In the genomic region with DNA sequence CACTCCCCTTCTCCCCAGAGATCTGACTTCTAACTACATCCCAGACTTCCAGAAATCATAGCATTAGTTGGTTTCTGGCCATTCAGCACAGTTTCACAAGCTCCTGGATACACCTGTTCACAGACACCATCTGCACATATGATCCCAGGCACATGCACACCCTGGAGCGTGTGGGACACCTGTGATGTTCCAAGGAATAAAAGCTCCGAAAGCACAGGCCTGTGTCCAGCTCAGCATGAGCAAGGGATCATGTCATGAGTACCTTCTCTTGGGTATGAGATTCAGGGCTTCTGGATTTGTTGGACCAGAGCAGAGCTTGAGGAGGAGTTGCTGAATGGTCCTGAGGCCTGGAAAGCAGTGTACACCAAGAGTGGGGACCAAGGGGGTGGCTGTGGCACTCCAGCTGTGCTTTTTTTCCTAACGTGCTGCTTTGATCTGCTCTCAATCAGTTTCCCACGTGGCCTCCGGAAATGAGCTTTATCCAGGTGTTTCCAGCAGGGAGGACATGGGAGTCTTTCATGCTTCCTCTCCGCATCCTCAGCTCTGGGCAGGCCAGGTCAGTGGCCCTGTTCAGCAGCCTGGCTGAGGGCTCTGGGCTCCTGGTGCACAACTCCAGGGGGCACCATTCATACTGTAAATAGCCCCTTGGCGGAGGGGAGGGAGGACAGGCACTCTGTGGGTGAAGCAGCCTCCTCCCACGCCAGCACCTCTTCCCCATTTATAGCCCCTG, we compare ENCODE assay signal across 12 cellular contexts. TPM values are rescaled to one million over a fixed set of nuclear protein-coding genes. Genes with fewer than 3 reads are reported as not detected.
DNase-seq lines count a peak whose midpoint lies in the region; ATAC-seq and TF ChIP-seq lines count a peak whose summit lies in the region.
"Had no signal": no experiment of that assay in that cellular context is flagged by ENCODE, and none has a peak within 500 bp of the region (broad histone marks: within the 10 kb centered on the region; RNA-seq: fewer than 3 reads in every experiment).

No MANE protein-coding gene starts in this region.

- H3K27me3 Mint-ChIP-seq in immature natural killer cell (ENCODE audit: low read depth in 3 of 3), result peaks cover 4 to 26% (median 23%) of the 10 kb centered on the region in 3 donors
- H3K27me3 Mint-ChIP-seq in CD4-positive, alpha-beta T cell, result peaks cover 57% of the 10 kb centered on the region

- H3K4me1 Mint-ChIP-seq in immature natural killer cell, result peaks cover 47 to 57% of the 10 kb centered on the region in 2 donors
- H3K4me1 Mint-ChIP-seq in CD4-positive, alpha-beta T cell (ENCODE audit: low read depth), result peaks cover 16% of the 10 kb centered on the region

- H3K36me3 ChIP-seq in WERI-Rb-1, result no peaks in the 10 kb centered on the region
- H3K36me3 ChIP-seq in gastrocnemius medialis, result no peaks in the 10 kb centered on the region

- ATAC-seq in gastrocnemius medialis, result peak; percentile 3 to 21
- ATAC-seq in CD4-positive, alpha-beta T cell (ENCODE audit: poor library complexity), result no peak
- ATAC-seq: activated CD8-positive, alpha-beta memory T cell treated with anti-CD3 and anti-CD28 coated beads, Interleukin-2, amount 10 ng/mL, durations not matched to agents 7 days and 5 days had no signal

- POLR2A ChIA-PET in CD4-positive, alpha-beta T cell (lab: Charles Lee), result interaction anchor here (0.6 kb wide), 1 partner anchor 1616 kb away, joined by 3 read pairs; a partner anchor contains a TSS

- H3K4me3 Mint-ChIP-seq in immature natural killer cell, result peak overlapping the region; percentile 9 to 71 (median 52)
- H3K4me3 Mint-ChIP-seq in CD4-positive, alpha-beta T cell, result no peak overlapping the region
- H3K4me3 Mint-ChIP-seq: activated CD8-positive, alpha-beta memory T cell treated with anti-CD3 and anti-CD28 coated beads, Interleukin-2, amount 10 ng/mL, durations not matched to agents 7 days and 5 days had no signal

- H3K9me3 ChIP-seq in WERI-Rb-1 (ENCODE audit: severe bottlenecking) (no peaks in the 10 kb centered on the region), gastrocnemius medialis (no peaks in the 10 kb centered on the region)
- H3K9me3 ChIP-seq in CD4-positive, alpha-beta T cell (ENCODE audit: control insufficient read depth, low read length), result no peaks in the 10 kb centered on the region

- H3K4me3 ChIP-seq in WERI-Rb-1 (ENCODE audit: low read depth, low read length) (no peak overlapping the region), gastrocnemius medialis (peak overlapping the region in 2 of 4 donors; percentile 21 to 69)

- peaks cover 87 to 92% of the 10 kb centered on the region in 2 donors for H3K4me1 ChIP-seq in gastrocnemius medialis

- no peaks in the 10 kb centered on the region for H3K9me3 Mint-ChIP-seq in immature natural killer cell
- no peaks in the 10 kb centered on the region for H3K9me3 Mint-ChIP-seq in CD4-positive, alpha-beta T cell

- in situ Hi-C loops in gastrocnemius medialis (cut with MboI; ENCODE audit: low sequenced_read_pairs in 4 of 4), result no loop called here

- H3K27ac Mint-ChIP-seq in immature natural killer cell, result peak overlapping the region in 1 of 6 donors; percentile 43
- H3K27ac Mint-ChIP-seq in CD4-positive, alpha-beta T cell, result no peak overlapping the region
- H3K27ac Mint-ChIP-seq: activated CD8-positive, alpha-beta memory T cell treated with anti-CD3 and anti-CD28 coated beads, Interleukin-2, amount 10 ng/mL, durations not matched to agents 7 days and 5 days had no signal

- H3K36me3 Mint-ChIP-seq in immature natural killer cell, result no peaks in the 10 kb centered on the region
- no peaks in the 10 kb centered on the region for H3K36me3 Mint-ChIP-seq in CD4-positive, alpha-beta T cell (ENCODE audit: low read depth)
- H3K36me3 Mint-ChIP-seq: activated CD8-positive, alpha-beta memory T cell treated with anti-CD3 and anti-CD28 coated beads, Interleukin-2, amount 10 ng/mL, durations not matched to agents 7 days and 5 days had no signal

- peak; percentile 32 for DNase-seq in NCI-H146 (lab: John Stamatoyannopoulos, UW)
- no peak for DNase-seq in NCI-H146 treated with DMSO at 0.1 percent for 48 hours (lab: John Stamatoyannopoulos, UW; ENCODE audit: unreplicated experiment)
- no peak for DNase-seq in WERI-Rb-1
- no peak for DNase-seq in immature natural killer cell
- DNase-seq in gastrocnemius medialis, result peak; percentile 76 to 81
- DNase-seq in NCI-H748 (lab: John Stamatoyannopoulos, UW; ENCODE audit: unreplicated experiment), result no peak
- DNase-seq in NCI-H1092 treated with DMSO at 0.1 percent for 48 hours (lab: John Stamatoyannopoulos, UW), result no peak
- DNase-seq in CD4-positive, alpha-beta T cell, result no peak
- DNase-seq: 8988T; activated CD8-positive, alpha-beta memory T cell treated with anti-CD3 and anti-CD28 coated beads, Interleukin-2, amount 10 ng/mL, durations not matched to agents 7 days and 5 days; NCI-H2029 treated with DMSO at 0.1 percent for 48 hours; stimulated activated CD4-positive, alpha-beta T cell treated with anti-CD3 and anti-CD28 coated beads, Interleukin-4, amount 100 ng/mL, for 1 hour had no signal

- H3K27me3 ChIP-seq in WERI-Rb-1 (ENCODE audit: insufficient read depth, low read depth, severe bottlenecking) (no peaks in the 10 kb centered on the region), gastrocnemius medialis (no peaks in the 10 kb centered on the region)
- peaks cover 22% of the 10 kb centered on the region for H3K27me3 ChIP-seq in CD4-positive, alpha-beta T cell (ENCODE audit: control insufficient read depth, insufficient read depth, low read length)

- intact Hi-C loops in gastrocnemius medialis (cut with DNase I; ENCODE audit: low total_unique reads), result loop anchor here (2.0 to 10.0 kb wide), 3 partner anchors 14 to 690 kb away; a partner anchor contains a TSS
- intact Hi-C loops in CD4-positive, alpha-beta T cell (cut with DNase I, micrococcal nuclease), result no loop called here

- TF ChIP-seq POLR2A in gastrocnemius medialis (IDR thresholded peaks at IDR 0.05), result peak in 1 of 2 donors; percentile 26

- CTCF ChIA-PET in CD4-positive, alpha-beta T cell (lab: Charles Lee), result no interaction called here

- H3K27ac ChIP-seq in WERI-Rb-1 (no peak overlapping the region), gastrocnemius medialis (peak overlapping the region; percentile 92 to 99 (median 94))
- no peak overlapping the region for H3K27ac ChIP-seq in CD4-positive, alpha-beta T cell (ENCODE audit: low read depth, low read length)

- peak; percentile 22; the same call in 1 of the 2 replicates for TF ChIP-seq CTCF in WERI-Rb-1 (IDR thresholded peaks at IDR 0.05; ENCODE audit: low read depth, low read length)
- no peak for TF ChIP-seq CTCF in gastrocnemius medialis (IDR thresholded peaks at IDR 0.05 in 4 of 5, conservative IDR thresholded peaks at IDR 0.05 in 1 of 5)
- no peak for TF ChIP-seq CTCF in CD4-positive, alpha-beta T cell (IDR thresholded peaks at IDR 0.05)

RNA-seq across cellular contexts. Expression of a gene that starts 1.8 kb away (rescaled TPM):
- 1 to 10 TPM; 3.4 to 5.0 (median 4.2) TPM for polyA plus RNA-seq in immature natural killer cell
- 100 to 1,000 TPM in 2 of 4 donors, 10 to 100 TPM in 2; 40.7 to 267 (median 153) TPM for total RNA-seq in gastrocnemius medialis
- under 1 TPM; 0.27 to 0.31 TPM for total RNA-seq in CD4-positive, alpha-beta T cell

Comparison
In these comparisons a context has a peak if more than half of its experiments do, and no peak if none do; other contexts are left out.
1. DNase-seq: peak in NCI-H146 (single experiment) and gastrocnemius medialis (2 of 2); none in NCI-H146 treated with DMSO at 0.1 percent for 48 hours (single experiment), WERI-Rb-1 (single experiment), immature natural killer cell (0 of 3), NCI-H748 (single experiment), NCI-H1092 treated with DMSO at 0.1 percent for 48 hours (single experiment) and CD4-positive, alpha-beta T cell (0 of 10).
2. H3K27ac ChIP-seq: peak in gastrocnemius medialis (4 of 4); none in WERI-Rb-1 (single experiment) and CD4-positive, alpha-beta T cell (single experiment).
3. RNA of a gene that starts 1.8 kb away (total RNA-seq): 40.7 to 267 TPM in gastrocnemius medialis; 0.27 to 0.31 TPM in CD4-positive, alpha-beta T cell; every median in the first group is over 10 times any median in the second.